Comparison of ENCODE assay signal across 24 cellular contexts in the genomic region with DNA sequence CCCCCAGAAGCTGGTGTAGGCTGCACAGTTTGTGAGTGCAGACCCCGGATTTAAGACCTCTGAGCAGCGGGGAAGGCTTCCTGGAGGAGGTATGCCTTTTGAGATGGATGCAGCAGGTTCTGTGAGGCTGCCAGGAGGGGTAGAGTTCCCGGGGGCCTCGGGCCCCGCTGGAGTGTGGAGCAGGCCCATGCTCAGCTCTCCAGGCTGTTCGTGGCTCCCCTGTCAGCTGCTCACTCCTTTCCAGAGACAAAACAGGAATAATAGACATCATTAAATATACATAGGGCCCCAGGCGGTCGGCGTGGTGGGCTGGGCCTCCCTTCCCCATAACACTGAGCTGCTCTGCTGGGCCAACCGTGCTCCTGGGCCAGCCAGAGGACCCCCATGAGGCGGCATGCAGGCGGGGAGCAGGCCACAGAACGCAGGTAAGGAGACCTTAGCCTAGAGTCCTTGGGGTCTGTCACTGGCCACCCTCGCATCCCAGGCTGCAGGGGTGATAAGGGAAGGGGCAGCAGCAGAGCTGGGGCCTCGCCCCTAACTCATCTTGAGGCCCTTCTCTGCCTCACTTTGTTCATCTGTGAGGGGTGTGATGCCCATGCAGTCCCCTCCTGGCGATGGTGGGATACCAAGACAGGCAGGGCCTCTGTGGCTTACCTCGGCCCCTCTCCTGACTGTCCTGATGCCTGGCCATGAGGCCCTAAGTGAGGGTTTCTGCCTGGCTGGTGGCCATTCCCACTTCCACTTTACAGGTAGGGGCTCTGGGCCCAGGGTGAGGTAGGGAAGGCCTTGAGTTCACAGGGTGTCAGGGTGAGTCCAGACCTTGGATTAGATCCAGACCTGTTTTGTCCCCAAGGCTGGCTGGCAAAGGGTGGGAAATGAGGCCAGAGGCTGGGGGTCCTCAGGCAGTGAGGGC. TPM values are rescaled to one million over a fixed set of nuclear protein-coding genes. Genes with fewer than 3 reads are reported as not detected.
A peak's percentile ranks its signal among the peaks of the same experiment; 100 is the strongest.
DNase-seq lines count a peak whose midpoint lies in the region; TF ChIP-seq lines count a peak whose summit lies in the region.
"Had no signal": no experiment of that assay in that cellular context is flagged by ENCODE, and none has a peak within 500 bp of the region (broad histone marks: within the 10 kb centered on the region; RNA-seq: fewer than 3 reads in every experiment).

A gene with protein sequence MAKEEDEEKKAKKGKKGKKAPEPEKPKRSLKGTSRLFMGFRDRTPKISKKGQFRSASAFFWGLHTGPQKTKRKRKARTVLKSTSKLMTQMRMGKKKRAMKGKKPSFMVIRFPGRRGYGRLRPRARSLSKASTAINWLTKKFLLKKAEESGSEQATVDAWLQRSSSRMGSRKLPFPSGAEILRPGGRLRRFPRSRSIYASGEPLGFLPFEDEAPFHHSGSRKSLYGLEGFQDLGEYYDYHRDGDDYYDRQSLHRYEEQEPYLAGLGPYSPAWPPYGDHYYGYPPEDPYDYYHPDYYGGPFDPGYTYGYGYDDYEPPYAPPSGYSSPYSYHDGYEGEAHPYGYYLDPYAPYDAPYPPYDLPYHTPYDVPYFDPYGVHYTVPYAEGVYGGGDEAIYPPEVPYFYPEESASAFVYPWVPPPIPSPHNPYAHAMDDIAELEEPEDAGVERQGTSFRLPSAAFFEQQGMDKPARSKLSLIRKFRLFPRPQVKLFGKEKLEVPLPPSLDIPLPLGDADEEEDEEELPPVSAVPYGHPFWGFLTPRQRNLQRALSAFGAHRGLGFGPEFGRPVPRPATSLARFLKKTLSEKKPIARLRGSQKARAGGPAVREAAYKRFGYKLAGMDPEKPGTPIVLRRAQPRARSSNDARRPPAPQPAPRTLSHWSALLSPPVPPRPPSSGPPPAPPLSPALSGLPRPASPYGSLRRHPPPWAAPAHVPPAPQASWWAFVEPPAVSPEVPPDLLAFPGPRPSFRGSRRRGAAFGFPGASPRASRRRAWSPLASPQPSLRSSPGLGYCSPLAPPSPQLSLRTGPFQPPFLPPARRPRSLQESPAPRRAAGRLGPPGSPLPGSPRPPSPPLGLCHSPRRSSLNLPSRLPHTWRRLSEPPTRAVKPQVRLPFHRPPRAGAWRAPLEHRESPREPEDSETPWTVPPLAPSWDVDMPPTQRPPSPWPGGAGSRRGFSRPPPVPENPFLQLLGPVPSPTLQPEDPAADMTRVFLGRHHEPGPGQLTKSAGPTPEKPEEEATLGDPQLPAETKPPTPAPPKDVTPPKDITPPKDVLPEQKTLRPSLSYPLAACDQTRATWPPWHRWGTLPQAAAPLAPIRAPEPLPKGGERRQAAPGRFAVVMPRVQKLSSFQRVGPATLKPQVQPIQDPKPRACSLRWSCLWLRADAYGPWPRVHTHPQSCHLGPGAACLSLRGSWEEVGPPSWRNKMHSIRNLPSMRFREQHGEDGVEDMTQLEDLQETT (N-terminal part only) (plus strand): TSS at position 357 of the 913 bp plus-strand sequence. CDS start 10,045 bp downstream, outside the sequence.

- no peak within 1 kb of the TSS for H3K9ac ChIP-seq in mesenchymal stem cell (ENCODE audit: low read length)

- no peaks in the 10 kb centered on the region for H3K79me1 ChIP-seq in mesenchymal stem cell (replicated peaks; ENCODE audit: low read length, poor library complexity, severe bottlenecking)

- H3K27me3 ChIP-seq in AG04450 (ENCODE audit: control insufficient read depth, insufficient read depth, low read length): no peaks in the 10 kb centered on the region
- no peaks in the 10 kb centered on the region for H3K27me3 ChIP-seq in Caco-2 (replicated peaks; ENCODE audit: control insufficient read depth, insufficient read depth, low read length)
- peaks cover 0 to 18% of the 10 kb centered on the region in 2 experiments for H3K27me3 ChIP-seq in mesenchymal stem cell (ENCODE audit: control insufficient read depth in 1 of 2, insufficient read depth in 1 of 2, low read length in 2 of 2)
- H3K27me3 ChIP-seq: left lung, stomach, transverse colon had no signal

- H4K8ac ChIP-seq in mesenchymal stem cell (ENCODE audit: low read length): no peak within 1 kb of the TSS

- 91% methylated on average over 17 of the region's 17 CpGs for WGBS in mesenchymal stem cell

- no peak within 1 kb of the TSS for H3K14ac ChIP-seq in mesenchymal stem cell (ENCODE audit: low read length in 2 of 2)

- H3K4me3 Mint-ChIP-seq in Caco-2 (ENCODE audit: unreplicated experiment): no peak within 1 kb of the TSS
- H3K4me3 Mint-ChIP-seq: mesothelial cell of epicardium, nephron had no signal

- POLR2A ChIA-PET in AG04450 (lab: Yijun Ruan, JAX) (no interaction called here), Caco-2 (lab: Charles Lee) (no interaction called here), RWPE1 (lab: Yijun Ruan, JAX; ENCODE audit: low non-redundant PET) (no interaction called here)

- H2BK12ac ChIP-seq in mesenchymal stem cell (ENCODE audit: low read length in 2 of 2): no peak within 1 kb of the TSS

- H3K9me3 Mint-ChIP-seq in Caco-2 (ENCODE audit: unreplicated experiment): no peaks in the 10 kb centered on the region
- H3K9me3 Mint-ChIP-seq: CD8-positive, alpha-beta memory T cell; mesothelial cell of epicardium; nephron had no signal

- H3K4me1 Mint-ChIP-seq in Caco-2 (ENCODE audit: low read depth, unreplicated experiment): no peaks in the 10 kb centered on the region
- H3K4me1 Mint-ChIP-seq: CD8-positive, alpha-beta memory T cell had no signal

- intact Hi-C loops in Caco-2 (cut with micrococcal nuclease; ENCODE audit: unreplicated experiment): no loop called here

- no peak within 1 kb of the TSS for H3K4me2 ChIP-seq in mesenchymal stem cell (ENCODE audit: low read length, poor library complexity, severe bottlenecking)
- H3K4me2 ChIP-seq: smooth muscle cell had no signal

- TF ChIP-seq CTCF in AG04450 (IDR thresholded peaks at IDR 0.05; ENCODE audit: low read depth, low read length) (no peak), Caco-2 (IDR thresholded peaks at IDR 0.05; ENCODE audit: insufficient read depth in 1 of 2, low read depth in 1 of 2, low read length in 1 of 2, severe bottlenecking in 1 of 2, unreplicated experiment in 1 of 2) (no peak), RWPE1 (conservative IDR thresholded peaks at IDR 0.05; ENCODE audit: low read depth) (no peak)

- CTCF ChIA-PET in AG04450 (lab: Charles Lee) (no interaction called here), Caco-2 (lab: Charles Lee) (no interaction called here), RWPE1 (lab: Yijun Ruan, JAX) (no interaction called here)

- H4K91ac ChIP-seq in mesenchymal stem cell (ENCODE audit: low read length): peak within 1 kb of the TSS; percentile 18

- H3K9me3 ChIP-seq in AG04450 (ENCODE audit: control insufficient read depth, insufficient read depth, low read length) (no peaks in the 10 kb centered on the region), Caco-2 (no peaks in the 10 kb centered on the region), mesenchymal stem cell (ENCODE audit: control insufficient read depth, low read length) (no peaks in the 10 kb centered on the region)
- H3K9me3 ChIP-seq: left lung, stomach, transverse colon had no signal

- no peak within 1 kb of the TSS for H2BK120ac ChIP-seq in mesenchymal stem cell (ENCODE audit: low read depth, low read length)

- no peaks in the 10 kb centered on the region for H3K27me3 Mint-ChIP-seq in Caco-2 (ENCODE audit: insufficient read depth, unreplicated experiment)
- H3K27me3 Mint-ChIP-seq: CD8-positive, alpha-beta memory T cell had no signal

- no peaks in the 10 kb centered on the region; the same call in 1 of the 2 replicates for H3K36me3 ChIP-seq in Caco-2 (ENCODE audit: control insufficient read depth, insufficient read depth, low read length)
- peaks cover 31 to 39% of the 10 kb centered on the region in 2 experiments for H3K36me3 ChIP-seq in mesenchymal stem cell (ENCODE audit: control insufficient read depth in 1 of 2, insufficient read depth in 2 of 2, low read depth in 1 of 2, low read length in 2 of 2)
- H3K36me3 ChIP-seq: transverse colon had no signal

- H2AK5ac ChIP-seq in mesenchymal stem cell (ENCODE audit: low read length, severe bottlenecking): no peak within 1 kb of the TSS

- peak within 1 kb of the TSS; percentile 1 for H3K27ac Mint-ChIP-seq in Caco-2 (ENCODE audit: unreplicated experiment)
- H3K27ac Mint-ChIP-seq: mesothelial cell of epicardium, nephron had no signal

- H2BK15ac ChIP-seq in mesenchymal stem cell (ENCODE audit: low read depth, poor library complexity, severe bottlenecking): no peak within 1 kb of the TSS

- DNase-seq in AG04450 (ENCODE audit: low read depth, low spot score) (no peak), Caco-2 (no peak), RWPE1 (ENCODE audit: low spot score) (no peak), mesenchymal stem cell (no peak), pons (ENCODE audit: low spot score) (no peak), NCI-H1105 treated with DMSO at 0.1 percent for 48 hours (lab: John Stamatoyannopoulos, UW) (no peak)
- no peak for DNase-seq in stimulated activated CD4-positive, alpha-beta T cell treated with anti-CD3 and anti-CD28 coated beads, Interleukin-4, amount 100 ng/mL, for 24 hours
- DNase-seq in effector CD8-positive, alpha-beta T cell (lab: John Stamatoyannopoulos, UW): no peak
- DNase-seq: activated effector memory CD4-positive, alpha-beta T cell treated with anti-CD3 and anti-CD28 coated beads, Interleukin-2, amount 50 U/mL, for 16 hours; CD8-positive, alpha-beta memory T cell; central memory CD4-positive, alpha-beta T cell; DMS79 treated with DMSO at 0.1 percent for 48 hours; GOT3; left lung; NCI-H1105; NCI-H2081 treated with DMSO at 0.1 percent for 48 hours; stimulated activated CD4-positive, alpha-beta T cell treated with anti-CD3 and anti-CD28 coated beads, Interleukin-4, amount 100 ng/mL, for 4 hours; stomach; T-helper 9 cell; transverse colon had no signal

- H3K36me3 Mint-ChIP-seq in Caco-2 (ENCODE audit: insufficient read depth, unreplicated experiment): peaks cover 29% of the 10 kb centered on the region
- H3K36me3 Mint-ChIP-seq: mesothelial cell of epicardium had no signal

- BruUV-seq in Caco-2 (replicated peaks; lab: Mats Ljungman, UMichigan): no TSS peak

- no peak within 1 kb of the TSS for H2BK5ac ChIP-seq in mesenchymal stem cell (ENCODE audit: low read depth, low read length, poor library complexity, severe bottlenecking)

- no peak within 1 kb of the TSS for H3K18ac ChIP-seq in mesenchymal stem cell (ENCODE audit: low read depth in 1 of 2, low read length in 2 of 2)

- H3K4me1 ChIP-seq in Caco-2 (no peaks in the 10 kb centered on the region), mesenchymal stem cell (ENCODE audit: control insufficient read depth, insufficient read depth, low read depth, low read length) (peaks cover 5% of the 10 kb centered on the region)
- H3K4me1 ChIP-seq: left lung, stomach, transverse colon had no signal

- no peak within 1 kb of the TSS for H3K4ac ChIP-seq in mesenchymal stem cell (ENCODE audit: low read depth in 1 of 2, low read length in 2 of 2)

- H3K4me3 ChIP-seq in AG04450 (ENCODE audit: low read depth, low read length) (no peak within 1 kb of the TSS), Caco-2 (ENCODE audit: low read depth, low read length) (no peak within 1 kb of the TSS), mesenchymal stem cell (ENCODE audit: insufficient read depth in 1 of 2, low read depth in 1 of 2, low read length in 2 of 2) (no peak within 1 kb of the TSS)
- H3K4me3 ChIP-seq: left lung, smooth muscle cell, stomach, transverse colon had no signal

- H3K27ac ChIP-seq in AG04450 (ENCODE audit: low read depth, low read length): peak within 1 kb of the TSS; percentile 21
- H3K27ac ChIP-seq in RWPE1: peak within 1 kb of the TSS; percentile 31
- H3K27ac ChIP-seq in mesenchymal stem cell (ENCODE audit: low read length, poor library complexity, severe bottlenecking): no peak within 1 kb of the TSS
- H3K27ac ChIP-seq: epithelial cell of prostate, left lung, stomach, transverse colon had no signal

- H2AFZ ChIP-seq in mesenchymal stem cell (ENCODE audit: low read depth, low read length): no peak within 1 kb of the TSS

- H3K23ac ChIP-seq in mesenchymal stem cell (ENCODE audit: low read length in 2 of 2): no peak within 1 kb of the TSS

RNA-seq across cellular contexts. Expression of the gene that starts here (rescaled TPM):
- 0.19 and 0.32 TPM in 2 replicates for polyA plus RNA-seq in AG04450 (2011; rRNA removed)
- polyA minus RNA-seq in AG04450 (2011; rRNA and poly(A)+ RNA removed): 0.13 and 0.37 TPM in 2 replicates
- total RNA-seq in Caco-2 (2022): 0.21 TPM in 1 of 2 replicates, not detected in the other
- polyA plus RNA-seq in mesenchymal stem cell (2013, experiment 1 of 2): 0.29 TPM
- 0.22 TPM for polyA plus RNA-seq in mesenchymal stem cell (2013, experiment 2 of 2)
